16 cellular contexts compared by ENCODE assay signal in genomic region chr9:77899679-77900354, GRCh38.
DNase-seq lines count a peak whose midpoint lies in the region; ATAC-seq, FAIRE-seq and TF ChIP-seq lines count a peak whose summit lies in the region.
"Had no signal": no experiment of that assay in that cellular context is flagged by ENCODE, and none has a peak within 500 bp of the region (broad histone marks: within the 10 kb centered on the region; RNA-seq: fewer than 3 reads in every experiment).

No MANE protein-coding gene starts in this region.

- no peak for TF ChIP-seq POLR2A in HepG2 (IDR thresholded peaks at IDR 0.05; ENCODE audit: insufficient read depth in 1 of 2, low read depth in 2 of 2, low read length in 2 of 2)
- no peak for TF ChIP-seq POLR2A in right lobe of liver (IDR thresholded peaks at IDR 0.05)
- no peak for TF ChIP-seq POLR2A in vagina (IDR thresholded peaks at IDR 0.05)

- no peak overlapping the region for H2AFZ ChIP-seq in HepG2 (ENCODE audit: low read length)

- no peaks in the 10 kb centered on the region for H4K20me1 ChIP-seq in HepG2 (ENCODE audit: insufficient read depth, low read length)
- H4K20me1 ChIP-seq: BLaER1 had no signal

- no peak for TF ChIP-seq EP300 in HepG2 (IDR thresholded peaks at IDR 0.05; ENCODE audit: low read depth in 2 of 2, low read length in 2 of 2)
- TF ChIP-seq EP300 in HepG2 (CRISPR knock-in tag; IDR thresholded peaks at IDR 0.05; ENCODE audit: borderline replicate concordance): no peak

- no peak overlapping the region for H3K9ac ChIP-seq in HepG2 (ENCODE audit: insufficient read depth, low read depth, low read length)
- H3K9ac ChIP-seq: BLaER1 had no signal

- H3K27me3 ChIP-seq in HepG2 (ENCODE audit: control insufficient read depth in 1 of 2, insufficient read depth in 2 of 2, low read length in 2 of 2) (no peaks in the 10 kb centered on the region), right lobe of liver (no peaks in the 10 kb centered on the region), vagina (no peaks in the 10 kb centered on the region)
- H3K27me3 ChIP-seq: BLaER1, left lung had no signal

- intact Hi-C loops in HepG2 (cut with micrococcal nuclease; ENCODE audit: unreplicated experiment): no loop called here
- intact Hi-C loops in right lobe of liver (cut with DNase I): no loop called here
- intact Hi-C loops in vagina (cut with DNase I): no loop called here

- no peak for FAIRE-seq in HepG2 (lab: Jason Lieb, UNC)
- FAIRE-seq: colon, frontal cortex had no signal

- no peaks in the 10 kb centered on the region for H3K9me3 ChIP-seq in HepG2 (ENCODE audit: low read length)
- no peaks in the 10 kb centered on the region for H3K9me3 ChIP-seq in right lobe of liver
- H3K9me3 ChIP-seq in vagina: no peaks in the 10 kb centered on the region
- H3K9me3 ChIP-seq: BLaER1, left lung had no signal

- BruUV-seq in HepG2 (replicated peaks; lab: Mats Ljungman, UMichigan): no TSS peak

- in situ Hi-C loops in HepG2 (cut with HindIII; ENCODE audit: extremely low pct_ligation_motif_present, low pct_unique_long_range_greater_than_20kb): no loop called here

- TF ChIP-seq CTCF in HepG2 (CRISPR knock-in tag; IDR thresholded peaks at IDR 0.05) (no peak), right lobe of liver (IDR thresholded peaks at IDR 0.05) (no peak), vagina (IDR thresholded peaks at IDR 0.05) (no peak)

- no peak overlapping the region for H3K4me2 ChIP-seq in HepG2 (ENCODE audit: low read depth, low read length)
- H3K4me2 ChIP-seq: BLaER1 had no signal

- no peak overlapping the region for H3K4me3 ChIP-seq in HepG2 (replicated peaks in 1 of 3; ENCODE audit: insufficient read depth in 1 of 3, low read depth in 2 of 3, low read length in 3 of 3)
- H3K4me3 ChIP-seq in right lobe of liver: no peak overlapping the region
- no peak overlapping the region for H3K4me3 ChIP-seq in vagina
- H3K4me3 ChIP-seq: BLaER1, left lung had no signal

- no peak for TF ChIP-seq RAD21 in HepG2 (CRISPR knock-in tag; IDR thresholded peaks at IDR 0.05)

- DNase-seq in HepG2 (ENCODE audit: low spot score): no peak
- no peak for DNase-seq in right lobe of liver
- DNase-seq in RPMI7951 (ENCODE audit: low read depth): peak; percentile 58
- DNase-seq in fibroblast of peridontal ligament (ENCODE audit: extremely low read depth): peak; percentile 85
- no peak for DNase-seq in DMS114 treated with DMSO at 0.1 percent for 48 hours (lab: John Stamatoyannopoulos, UW; ENCODE audit: unreplicated experiment)
- DNase-seq in vagina (ENCODE audit: extremely low spot score in 2 of 2): no peak
- DNase-seq in NCI-H128 (lab: John Stamatoyannopoulos, UW; ENCODE audit: unreplicated experiment): no peak
- DNase-seq: activated effector memory CD4-positive, alpha-beta T cell treated with Interleukin-2 at 50 U/mL for 16 hours; GDM1; left lung; NCI-H187; stimulated activated CD4-positive, alpha-beta T cell treated with anti-CD3 and anti-CD28 coated beads, Interleukin-12 subunit alpha, Interleukin-12 subunit beta, amount 100 ng/mL, for 4 hours had no signal

- WGBS in HepG2 (ENCODE audit: low lambda C conversion rate): 97% methylated on average over 6 of the region's 6 CpGs
- 96% methylated on average over 5 of the region's 6 CpGs for WGBS in right lobe of liver (ENCODE audit: insufficient coverage, low coverage, low lambda C conversion rate, missing lambda C conversion rate)

- CTCF ChIA-PET in HepG2 (lab: Yijun Ruan, JAX; ENCODE audit: low intra/inter-chr PET ratio, low total read pairs): no interaction called here

- peaks cover 0 to 2% of the 10 kb centered on the region in 2 experiments; a peak in 2 of 5 replicates for H3K36me3 ChIP-seq in HepG2 (replicated peaks in 1 of 2; ENCODE audit: control insufficient read depth in 1 of 2, insufficient read depth in 2 of 2, low read length in 2 of 2)
- H3K36me3 ChIP-seq in right lobe of liver: no peaks in the 10 kb centered on the region
- H3K36me3 ChIP-seq in vagina: no peaks in the 10 kb centered on the region
- H3K36me3 ChIP-seq: left lung had no signal

- no peak overlapping the region for H3K27ac ChIP-seq in HepG2 (ENCODE audit: extremely low read length, insufficient read depth, low read length)
- H3K27ac ChIP-seq in right lobe of liver: no peak overlapping the region
- no peak overlapping the region for H3K27ac ChIP-seq in vagina
- H3K27ac ChIP-seq: BLaER1, left lung had no signal

- POLR2A ChIA-PET in HepG2 (lab: Yijun Ruan, JAX): no interaction called here

- no peaks in the 10 kb centered on the region for H3K4me1 ChIP-seq in HepG2 (ENCODE audit: insufficient read depth, low read length)
- H3K4me1 ChIP-seq in right lobe of liver: no peaks in the 10 kb centered on the region
- H3K4me1 ChIP-seq in vagina: peaks cover 13% of the 10 kb centered on the region
- H3K4me1 ChIP-seq: BLaER1 had no signal

- H3K79me2 ChIP-seq in HepG2 (ENCODE audit: insufficient read depth, low read length): no peaks in the 10 kb centered on the region

- no peak for ATAC-seq in HepG2
- ATAC-seq in right lobe of liver: no peak
- ATAC-seq in HG02763 (IDR thresholded peaks at IDR 0.05; ENCODE audit: unreplicated experiment): no peak
- ATAC-seq: left lung had no signal

TF ChIP-seq in HepG2, 621 proteins besides CTCF, POLR2A, EP300 and RAD21:
- TF ChIP-seq MAFK (conservative IDR thresholded peaks at IDR 0.05 in 1 of 2, IDR thresholded peaks at IDR 0.05 in 1 of 2; ENCODE audit: low read length in 2 of 2) (peak in 1 of 2 experiments; percentile 57; a peak in 2 of 4 replicates), ZNF335 (CRISPR knock-in tag; IDR thresholded peaks at IDR 0.05) (no peak), MTF1 (CRISPR knock-in tag; IDR thresholded peaks at IDR 0.05) (no peak), GRHL1 (CRISPR knock-in tag; conservative IDR thresholded peaks at IDR 0.05) (no peak), MAFF (IDR thresholded peaks at IDR 0.05; ENCODE audit: low read depth, low read length) (peak; percentile 47; the same call in 1 of the 2 replicates)
- TF ChIP-seq, protein P1, sequence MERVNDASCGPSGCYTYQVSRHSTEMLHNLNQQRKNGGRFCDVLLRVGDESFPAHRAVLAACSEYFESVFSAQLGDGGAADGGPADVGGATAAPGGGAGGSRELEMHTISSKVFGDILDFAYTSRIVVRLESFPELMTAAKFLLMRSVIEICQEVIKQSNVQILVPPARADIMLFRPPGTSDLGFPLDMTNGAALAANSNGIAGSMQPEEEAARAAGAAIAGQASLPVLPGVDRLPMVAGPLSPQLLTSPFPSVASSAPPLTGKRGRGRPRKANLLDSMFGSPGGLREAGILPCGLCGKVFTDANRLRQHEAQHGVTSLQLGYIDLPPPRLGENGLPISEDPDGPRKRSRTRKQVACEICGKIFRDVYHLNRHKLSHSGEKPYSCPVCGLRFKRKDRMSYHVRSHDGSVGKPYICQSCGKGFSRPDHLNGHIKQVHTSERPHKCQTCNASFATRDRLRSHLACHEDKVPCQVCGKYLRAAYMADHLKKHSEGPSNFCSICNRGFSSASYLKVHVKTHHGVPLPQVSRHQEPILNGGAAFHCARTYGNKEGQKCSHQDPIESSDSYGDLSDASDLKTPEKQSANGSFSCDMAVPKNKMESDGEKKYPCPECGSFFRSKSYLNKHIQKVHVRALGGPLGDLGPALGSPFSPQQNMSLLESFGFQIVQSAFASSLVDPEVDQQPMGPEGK (CRISPR knock-in tag; IDR thresholded peaks at IDR 0.05): no peak

Comparison
In these comparisons a context has a peak if more than half of its experiments do, and no peak if none do; other contexts are left out.
1. DNase-seq: peak in RPMI7951 (single experiment) and fibroblast of peridontal ligament (single experiment); none in HepG2 (single experiment), right lobe of liver (0 of 3), DMS114 treated with DMSO at 0.1 percent for 48 hours (single experiment), vagina (0 of 2) and NCI-H128 (single experiment).